In genomic region chr3:35616346-35616745, GRCh38 we compare ENCODE assay signal across 28 cellular contexts. TPM values are rescaled to one million over a fixed set of nuclear protein-coding genes. Genes with fewer than 3 reads are reported as not detected.
DNase-seq lines count a peak whose midpoint lies in the region; ATAC-seq, FAIRE-seq and TF ChIP-seq lines count a peak whose summit lies in the region.
"Had no signal": no experiment of that assay in that cellular context is flagged by ENCODE, and none has a peak within 500 bp of the region (broad histone marks: within the 10 kb centered on the region; RNA-seq: fewer than 3 reads in every experiment).

No MANE protein-coding gene starts in this region.

- H3K27me3 ChIP-seq in right lobe of liver (no peaks in the 10 kb centered on the region), HepG2 (ENCODE audit: control insufficient read depth in 1 of 2, insufficient read depth in 2 of 2, low read length in 2 of 2) (no peaks in the 10 kb centered on the region), upper lobe of right lung (no peaks in the 10 kb centered on the region)
- H3K27me3 ChIP-seq: Peyer's patch had no signal

- ATAC-seq in right lobe of liver (peak; percentile 43 to 95 (median 52)), HepG2 (no peak), left lobe of liver (peak; percentile 66), upper lobe of right lung (no peak)
- ATAC-seq: SK-N-SH treated with all-trans-retinoic acid at 6 μM for 48 hours had no signal

- FAIRE-seq in HepG2 (lab: Jason Lieb, UNC) = no peak
- FAIRE-seq: D721Med had no signal

- POLR2A ChIA-PET in HepG2 (lab: Yijun Ruan, JAX) = no interaction called here

- TF ChIP-seq CTCF in right lobe of liver (IDR thresholded peaks at IDR 0.05) (no peak), HepG2 (CRISPR knock-in tag; IDR thresholded peaks at IDR 0.05) (no peak), upper lobe of right lung (IDR thresholded peaks at IDR 0.05) (no peak), GM13976 (IDR thresholded peaks at IDR 0.05; ENCODE audit: borderline replicate concordance, control extremely low read depth, extremely low read depth, insufficient read depth, missing control alignments) (no peak)

- H3K79me2 ChIP-seq in HepG2 (ENCODE audit: insufficient read depth, low read length) = no peaks in the 10 kb centered on the region

- no peaks in the 10 kb centered on the region for H4K20me1 ChIP-seq in HepG2 (ENCODE audit: insufficient read depth, low read length)

- no peak for TF ChIP-seq RAD21 in HepG2 (CRISPR knock-in tag; IDR thresholded peaks at IDR 0.05)

- DNase-seq in right lobe of liver = no peak
- DNase-seq in HepG2 (ENCODE audit: low spot score) = no peak
- DNase-seq in SW480 (ENCODE audit: low spot score) = peak; percentile 35
- no peak for DNase-seq in left lobe of liver (ENCODE audit: low spot score)
- no peak for DNase-seq in DMS79 (lab: John Stamatoyannopoulos, UW)
- DNase-seq in upper lobe of right lung = no peak
- DNase-seq in GM13976 (ENCODE audit: low spot score) = no peak
- DNase-seq: 8988T; ACHN; CD4-positive, alpha-beta T cell; GM23248; H7; IMR-90; KG1; NCI-H1417 treated with DMSO at 0.1 percent for 48 hours; NCI-H1694 treated with DMSO at 0.1 percent for 48 hours; NCI-H2081 treated with DMSO at 0.1 percent for 48 hours; NCI-H2171; NCI-H226; NCI-H510A; NCI-H69; OCI-M1; Peyer's patch had no signal

- H3K4me1 ChIP-seq in right lobe of liver (no peaks in the 10 kb centered on the region), HepG2 (ENCODE audit: insufficient read depth, low read length) (no peaks in the 10 kb centered on the region), upper lobe of right lung (no peaks in the 10 kb centered on the region)
- H3K4me1 ChIP-seq: Peyer's patch had no signal

- intact Hi-C loops in right lobe of liver (cut with DNase I) = no loop called here
- intact Hi-C loops in HepG2 (cut with micrococcal nuclease; ENCODE audit: unreplicated experiment) = no loop called here
- intact Hi-C loops in upper lobe of right lung (cut with DNase I) = no loop called here

- WGBS in right lobe of liver (ENCODE audit: insufficient coverage, low coverage, low lambda C conversion rate, missing lambda C conversion rate) = 54% methylated on average over 3 of the region's 3 CpGs
- WGBS in HepG2 (ENCODE audit: low lambda C conversion rate) = 4% methylated on average over 3 of the region's 3 CpGs

- CTCF ChIA-PET in HepG2 (lab: Yijun Ruan, JAX; ENCODE audit: low intra/inter-chr PET ratio, low total read pairs) = no interaction called here

- TF ChIP-seq POLR2A in right lobe of liver (IDR thresholded peaks at IDR 0.05) (no peak), HepG2 (IDR thresholded peaks at IDR 0.05; ENCODE audit: insufficient read depth in 1 of 2, low read depth in 2 of 2, low read length in 2 of 2) (no peak)

- in situ Hi-C loops in HepG2 (cut with HindIII; ENCODE audit: extremely low pct_ligation_motif_present, low pct_unique_long_range_greater_than_20kb) (no loop called here), GM13976 (cut with MboI; ENCODE audit: low sequenced_read_pairs, unreplicated experiment) (no loop called here)

- H3K36me3 ChIP-seq in right lobe of liver = no peaks in the 10 kb centered on the region
- no peaks in the 10 kb centered on the region for H3K36me3 ChIP-seq in HepG2 (replicated peaks in 1 of 2; ENCODE audit: control insufficient read depth in 1 of 2, insufficient read depth in 2 of 2, low read length in 2 of 2)
- H3K36me3 ChIP-seq in upper lobe of right lung = no peaks in the 10 kb centered on the region
- H3K36me3 ChIP-seq: Peyer's patch had no signal

- BruUV-seq in HepG2 (replicated peaks; lab: Mats Ljungman, UMichigan) = no TSS peak

- no peak for TF ChIP-seq EP300 in HepG2 (IDR thresholded peaks at IDR 0.05; ENCODE audit: low read depth in 2 of 2, low read length in 2 of 2)
- no peak for TF ChIP-seq EP300 in HepG2 (CRISPR knock-in tag; IDR thresholded peaks at IDR 0.05; ENCODE audit: borderline replicate concordance)

- no peak overlapping the region for H3K9ac ChIP-seq in HepG2 (ENCODE audit: insufficient read depth, low read depth, low read length)
- H3K9ac ChIP-seq: GM23248 had no signal

- no peak overlapping the region for H3K4me3 ChIP-seq in right lobe of liver
- H3K4me3 ChIP-seq in HepG2 (replicated peaks in 1 of 3; ENCODE audit: insufficient read depth in 1 of 3, low read depth in 2 of 3, low read length in 3 of 3) = no peak overlapping the region
- no peak overlapping the region for H3K4me3 ChIP-seq in upper lobe of right lung
- H3K4me3 ChIP-seq: GM23248, Peyer's patch had no signal

- no peak overlapping the region for H3K4me2 ChIP-seq in HepG2 (ENCODE audit: low read depth, low read length)

- H3K9me3 ChIP-seq in right lobe of liver (no peaks in the 10 kb centered on the region), HepG2 (ENCODE audit: low read length) (no peaks in the 10 kb centered on the region), upper lobe of right lung (peaks cover 5% of the 10 kb centered on the region)
- H3K9me3 ChIP-seq: Peyer's patch had no signal

- H3K27ac ChIP-seq in right lobe of liver (no peak overlapping the region), HepG2 (ENCODE audit: extremely low read length, insufficient read depth, low read length) (no peak overlapping the region), upper lobe of right lung (no peak overlapping the region)
- H3K27ac ChIP-seq: GM23248, Peyer's patch had no signal

- H2AFZ ChIP-seq in HepG2 (ENCODE audit: low read length) = no peak overlapping the region
- H2AFZ ChIP-seq: GM23248 had no signal

TF ChIP-seq in HepG2, 621 proteins besides CTCF, POLR2A, EP300 and RAD21 (continues in another document):
- TF ChIP-seq POGZ (CRISPR knock-in tag; IDR thresholded peaks at IDR 0.05) (no peak), ZNF687 (CRISPR knock-in tag; IDR thresholded peaks at IDR 0.05) (no peak), HOXA3 (CRISPR knock-in tag; IDR thresholded peaks at IDR 0.05) (no peak), TP53 (CRISPR knock-in tag; conservative IDR thresholded peaks at IDR 0.05) (no peak)

RNA-seq across cellular contexts. Expression of gene ARPP21, which starts 23.0 kb away (rescaled TPM):
- total RNA-seq in right lobe of liver (1 to 10 TPM in 2 of 6 experiments, under 1 TPM in 3, not detected in 1; 0.51 to 1.8 (median 0.92) TPM), HepG2 (2016; rRNA removed; fragmentation: Illumina TruSeq; extraction: Trizol) (not detected in 2 replicates), left lobe of liver (0.63 TPM), upper lobe of right lung (not detected)
- not detected in 2 replicates for total RNA-seq in HepG2 (2016; cell fraction: cytosol; rRNA removed; fragmentation: Illumina TruSeq; extraction: Trizol; ENCODE audit: low read depth)
- total RNA-seq in HepG2 (2016; cell fraction: insoluble cytoplasmic fraction; rRNA removed; fragmentation: Illumina TruSeq; extraction: Trizol) = not detected in 2 replicates
- not detected in 2 replicates for total RNA-seq in HepG2 (2016; cell fraction: membrane; rRNA removed; fragmentation: Illumina TruSeq; extraction: Trizol)
- not detected in 2 replicates for total RNA-seq in HepG2 (2016; cell fraction: nucleus; rRNA removed; fragmentation: Illumina TruSeq; extraction: Trizol)
- not detected in 2 replicates for polyA plus RNA-seq in HepG2 (2011; rRNA removed)
- polyA plus RNA-seq in HepG2 (2011; cell fraction: cytosol; rRNA removed) = not detected in 2 replicates
- polyA plus RNA-seq in HepG2 (2011; cell fraction: nucleus; rRNA removed) = not detected in 2 replicates
- polyA plus RNA-seq in HepG2 (2012) = not detected in 2 replicates
- polyA plus RNA-seq in HepG2 (2016; cell fraction: cytosol; fragmentation: Illumina TruSeq; extraction: Trizol; ENCODE audit: low read depth) = not detected in 2 replicates
- polyA plus RNA-seq in HepG2 (2016; cell fraction: insoluble cytoplasmic fraction; fragmentation: Illumina TruSeq; extraction: Trizol; ENCODE audit: low read depth) = not detected in 2 replicates
- not detected in 2 replicates for polyA plus RNA-seq in HepG2 (2016; cell fraction: membrane; fragmentation: Illumina TruSeq; extraction: Trizol; ENCODE audit: low read depth)
- not detected in 2 replicates for polyA plus RNA-seq in HepG2 (2016; cell fraction: nucleus; fragmentation: Illumina TruSeq; extraction: Trizol; ENCODE audit: insufficient read depth, low read depth)
- polyA minus RNA-seq in HepG2 (2011; rRNA and poly(A)+ RNA removed; ENCODE audit: low replicate concordance) = not detected in 2 replicates
- polyA minus RNA-seq in HepG2 (2011; cell fraction: cytosol; rRNA and poly(A)+ RNA removed) = not detected in 2 replicates
- not detected in 2 replicates for polyA minus RNA-seq in HepG2 (2011; cell fraction: nucleus; rRNA and poly(A)+ RNA removed)
- total RNA-seq: CD4-positive, alpha-beta T cell; Daoy; G401; GM23248; H7; IMR-90 had no signal
- polyA plus RNA-seq: BJ, GM23248, IMR-90 had no signal

Comparison
In these comparisons a context has a peak if more than half of its experiments do, and no peak if none do; other contexts are left out.
1. ATAC-seq: peak in right lobe of liver (4 of 4) and left lobe of liver (single experiment); none in HepG2 (single experiment) and upper lobe of right lung (single experiment).